Comparison of ENCODE assay signal across 13 cellular contexts in genomic region chr3:23650371-23651140, GRCh38.
A peak's percentile ranks its signal among the peaks of the same experiment; 100 is the strongest.
DNase-seq lines count a peak whose midpoint lies in the region; TF ChIP-seq lines count a peak whose summit lies in the region.
"Had no signal": no experiment of that assay in that cellular context is flagged by ENCODE, and none has a peak within 500 bp of the region (broad histone marks: within the 10 kb centered on the region; RNA-seq: fewer than 3 reads in every experiment).

No MANE protein-coding gene starts in this region.

- no peak overlapping the region for H3K27ac ChIP-seq in OCI-LY3 (ENCODE audit: low read length)
- H3K27ac ChIP-seq: left ventricle myocardium inferior, thoracic aorta had no signal

- no peak for TF ChIP-seq CTCF in GM06990 (IDR thresholded peaks at IDR 0.05; ENCODE audit: insufficient read depth, low read length, poor library complexity, severe bottlenecking)
- no peak for TF ChIP-seq CTCF in OCI-LY3 (IDR thresholded peaks at IDR 0.05; ENCODE audit: low read depth, low read length)
- TF ChIP-seq CTCF in epithelial cell of esophagus (IDR thresholded peaks at IDR 0.05; ENCODE audit: insufficient read depth, low read depth, low read length, missing control alignments), result no peak
- no peak for TF ChIP-seq CTCF in GM13976 (IDR thresholded peaks at IDR 0.05; ENCODE audit: borderline replicate concordance, control extremely low read depth, extremely low read depth, insufficient read depth, missing control alignments)

- H2AFZ ChIP-seq in OCI-LY3 (ENCODE audit: low read depth, low read length), result no peak overlapping the region

- H3K4me3 ChIP-seq in GM06990 (replicated peaks; ENCODE audit: low read depth, low read length) (no peak overlapping the region), OCI-LY3 (ENCODE audit: low read length) (no peak overlapping the region), epithelial cell of esophagus (ENCODE audit: low read length) (no peak overlapping the region)
- H3K4me3 ChIP-seq: left ventricle myocardium inferior, thoracic aorta had no signal

- H4K20me1 ChIP-seq in OCI-LY3 (ENCODE audit: insufficient read depth, low read length), result no peaks in the 10 kb centered on the region

- H3K36me3 ChIP-seq in GM06990 (ENCODE audit: control insufficient read depth, insufficient read depth, low read length), result no peaks in the 10 kb centered on the region
- H3K36me3 ChIP-seq in OCI-LY3 (replicated peaks; ENCODE audit: low read depth, low read length), result no peaks in the 10 kb centered on the region
- H3K36me3 ChIP-seq: left ventricle myocardium inferior, thoracic aorta had no signal

- H3K27me3 ChIP-seq in GM06990 (replicated peaks; ENCODE audit: control insufficient read depth, insufficient read depth, low read length) (no peaks in the 10 kb centered on the region), OCI-LY3 (ENCODE audit: low read depth, low read length) (0 out of 2 replicates have a peak, but pooled peaks cover 4% of the 10 kb centered on the region)

- peak overlapping the region; percentile 25 for H3K4me2 ChIP-seq in OCI-LY3 (ENCODE audit: low read length)

- DNase-seq in GM06990 (ENCODE audit: extremely low read depth, insufficient read length), result peak; percentile 41
- DNase-seq in epithelial cell of esophagus (ENCODE audit: low read depth), result peak; percentile 92
- peak; percentile 30 for DNase-seq in retina
- no peak for DNase-seq in NCI-H2107 (lab: John Stamatoyannopoulos, UW)
- DNase-seq in NCI-H345 treated with DMSO at 0.1 percent for 48 hours (lab: John Stamatoyannopoulos, UW; ENCODE audit: unreplicated experiment), result no peak
- DNase-seq in GM13976 (ENCODE audit: low spot score), result no peak
- no peak for DNase-seq in pons (ENCODE audit: low spot score)
- DNase-seq: DMS79 treated with DMSO at 0.1 percent for 48 hours, left ventricle myocardium inferior, NCI-H1105, T-cell had no signal

- H3K79me2 ChIP-seq in OCI-LY3 (ENCODE audit: low read length), result no peaks in the 10 kb centered on the region

- no peaks in the 10 kb centered on the region for H3K9me3 ChIP-seq in OCI-LY3 (ENCODE audit: insufficient read depth, low read length)
- H3K9me3 ChIP-seq: thoracic aorta had no signal

- H3K9ac ChIP-seq in OCI-LY3 (ENCODE audit: low read length), result no peak overlapping the region

- H3K4me1 ChIP-seq in OCI-LY3 (ENCODE audit: low read length), result peaks cover 24% of the 10 kb centered on the region

- in situ Hi-C loops in GM13976 (cut with MboI; ENCODE audit: low sequenced_read_pairs, unreplicated experiment), result no loop called here

Comparison
In these comparisons a context has a peak if more than half of its experiments do, and no peak if none do; other contexts are left out.
1. DNase-seq: peak in GM06990 (single experiment), epithelial cell of esophagus (single experiment) and retina (single experiment); none in NCI-H2107 (single experiment), NCI-H345 treated with DMSO at 0.1 percent for 48 hours (single experiment), GM13976 (single experiment) and pons (single experiment).